ENCODE assay signal across 7 cellular contexts in the genomic region with DNA sequence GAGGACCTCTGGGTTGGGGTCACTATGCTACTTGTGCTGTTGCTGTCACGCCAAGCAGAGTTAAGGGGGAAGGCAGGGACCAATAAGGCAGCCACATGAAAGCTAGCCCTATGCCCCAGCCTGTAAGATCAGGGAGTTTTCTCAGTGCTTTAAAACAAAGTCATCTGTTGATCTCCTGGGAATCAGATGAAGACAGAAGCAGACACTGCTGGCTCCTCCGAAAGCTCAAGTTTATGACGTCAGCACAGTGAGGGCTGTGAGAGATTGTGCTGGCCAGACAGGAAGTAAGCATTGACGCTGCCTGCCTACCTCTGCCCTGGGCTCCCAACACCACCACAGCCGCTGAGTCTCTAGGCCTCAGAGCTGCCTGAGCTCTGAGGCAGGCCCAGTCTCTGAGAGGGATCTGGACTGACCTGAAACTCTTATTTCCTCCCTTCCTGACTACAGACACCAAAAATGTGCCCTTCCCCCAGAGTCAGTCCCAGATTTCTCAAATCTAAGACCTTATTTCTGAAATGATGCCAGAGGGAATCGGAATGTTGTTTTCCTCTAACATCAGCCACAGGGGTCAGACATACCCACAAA.
DNase-seq lines count a peak whose midpoint lies in the region; ATAC-seq, FAIRE-seq and TF ChIP-seq lines count a peak whose summit lies in the region.

No MANE protein-coding gene starts in this region.

- no peaks in the 10 kb centered on the region for H3K36me3 ChIP-seq in astrocyte (ENCODE audit: insufficient read depth, low read length)
- no peaks in the 10 kb centered on the region for H3K36me3 ChIP-seq in right lobe of liver

- DNase-seq in T follicular helper cell (ENCODE audit: low read depth): peak; percentile 32
- DNase-seq in astrocyte (ENCODE audit: low read depth): peak; percentile 97
- DNase-seq in right lobe of liver: peak in 2 of 3 donors; percentile 45 to 50
- DNase-seq in stimulated activated CD8-positive, alpha-beta memory T cell treated with anti-CD3 and anti-CD28 coated beads, Interleukin-15, amount 100 ng/mL, for 4 hours (ENCODE audit: low read depth in 2 of 2): peak; percentile 14 to 26
- DNase-seq in cerebellar nuclear complex (lab: John Stamatoyannopoulos, UW): no peak

- H3K79me2 ChIP-seq in astrocyte (ENCODE audit: insufficient read depth, low read length): no peaks in the 10 kb centered on the region

- peaks cover 5% of the 10 kb centered on the region for H3K27me3 Mint-ChIP-seq in astrocyte (ENCODE audit: low read depth, unreplicated experiment)

- H3K27ac ChIP-seq in astrocyte (ENCODE audit: low read depth, low read length): peak overlapping the region; percentile 85
- peak overlapping the region; percentile 29 to 67 (median 49) for H3K27ac ChIP-seq in right lobe of liver

- H3K4me1 ChIP-seq in astrocyte (ENCODE audit: insufficient read depth, low read length): peaks cover 21% of the 10 kb centered on the region
- H3K4me1 ChIP-seq in right lobe of liver: no peaks in the 10 kb centered on the region

- H3K27ac Mint-ChIP-seq in astrocyte (ENCODE audit: unreplicated experiment): peak overlapping the region; percentile 96

- peaks cover 3% of the 10 kb centered on the region for H3K9me3 Mint-ChIP-seq in astrocyte (ENCODE audit: unreplicated experiment)

- WGBS in right lobe of liver (ENCODE audit: insufficient coverage, low coverage, low lambda C conversion rate, missing lambda C conversion rate): 50% methylated on average over 1 of the region's 6 CpGs

- peak overlapping the region; percentile 73 for H3K9ac ChIP-seq in astrocyte (ENCODE audit: low read length)

- peak overlapping the region; percentile 48 for H2AFZ ChIP-seq in astrocyte (ENCODE audit: low read depth, low read length)

- H3K27me3 ChIP-seq in astrocyte (ENCODE audit: insufficient read depth, low read length) (no peaks in the 10 kb centered on the region), right lobe of liver (no peaks in the 10 kb centered on the region)

- no peak overlapping the region for H3K4me3 Mint-ChIP-seq in astrocyte (ENCODE audit: unreplicated experiment)

- H3K36me3 Mint-ChIP-seq in astrocyte (ENCODE audit: low read depth, unreplicated experiment): peaks cover 2% of the 10 kb centered on the region

- no peak for TF ChIP-seq CTCF in astrocyte (IDR thresholded peaks at IDR 0.05; ENCODE audit: insufficient read depth, low read depth, low read length)
- TF ChIP-seq CTCF in right lobe of liver (IDR thresholded peaks at IDR 0.05): no peak

- H3K9me3 ChIP-seq in astrocyte (ENCODE audit: insufficient read depth, low read depth, low read length): no peaks in the 10 kb centered on the region
- no peaks in the 10 kb centered on the region for H3K9me3 ChIP-seq in right lobe of liver

- H3K4me1 Mint-ChIP-seq in astrocyte (ENCODE audit: low read depth, unreplicated experiment): peaks cover 27% of the 10 kb centered on the region

- FAIRE-seq in astrocyte (lab: Jason Lieb, UNC): peak; percentile 66

- intact Hi-C loops in right lobe of liver (cut with DNase I): no loop called here

- no peaks in the 10 kb centered on the region for H4K20me1 ChIP-seq in astrocyte (ENCODE audit: insufficient read depth, low read length)

- ATAC-seq in GM21529 (IDR thresholded peaks at IDR 0.05; ENCODE audit: unreplicated experiment) (peak; percentile 79), right lobe of liver (peak; percentile 80 to 90 (median 87)), HG02763 (IDR thresholded peaks at IDR 0.05; ENCODE audit: unreplicated experiment) (no peak)

- peak overlapping the region; percentile 24 for H3K4me2 ChIP-seq in astrocyte (ENCODE audit: low read length)

- no peak overlapping the region for H3K4me3 ChIP-seq in astrocyte (ENCODE audit: insufficient read depth, low read depth, low read length)
- H3K4me3 ChIP-seq in right lobe of liver: no peak overlapping the region

- TF ChIP-seq POLR2A in right lobe of liver (IDR thresholded peaks at IDR 0.05): no peak

Comparison
In these comparisons a context has a peak if more than half of its experiments do, and no peak if none do; other contexts are left out.
1. DNase-seq: peak in T follicular helper cell (single experiment), astrocyte (single experiment), right lobe of liver (2 of 3) and stimulated activated CD8-positive, alpha-beta memory T cell treated with anti-CD3 and anti-CD28 coated beads, Interleukin-15, amount 100 ng/mL, for 4 hours (2 of 2); none in cerebellar nuclear complex (0 of 2).